1 cellular context compared by ENCODE assay signal in genomic region chr12:113064395-113065125, GRCh38.
TF ChIP-seq lines count a peak whose summit lies in the region.

No MANE protein-coding gene starts in this region.

TF ChIP-seq in liver, 16 proteins besides CTCF, POLR2A, EP300 and RAD21 (continued from another document):
- TF ChIP-seq ZBTB33 (IDR thresholded peaks at IDR 0.05) (no peak), GABPA (IDR thresholded peaks at IDR 0.05 in 1 of 2, conservative IDR thresholded peaks at IDR 0.05 in 1 of 2) (no peak), HNF4G (IDR thresholded peaks at IDR 0.05) (no peak), NR2F2 (IDR thresholded peaks at IDR 0.05) (no peak), REST (IDR thresholded peaks at IDR 0.05) (no peak), TAF1 (conservative IDR thresholded peaks at IDR 0.05) (no peak), EGR1 (IDR thresholded peaks at IDR 0.05; ENCODE audit: low read depth in 2 of 2) (no peak), ATF3 (IDR thresholded peaks at IDR 0.05) (no peak), FOXA1 (IDR thresholded peaks at IDR 0.05) (no peak), YY1 (IDR thresholded peaks at IDR 0.05) (no peak), MAX (IDR thresholded peaks at IDR 0.05) (no peak), HNF4A (conservative IDR thresholded peaks at IDR 0.05) (peak; percentile 62 to 82), RXRA (IDR thresholded peaks at IDR 0.05) (peak in 1 of 2 donors; percentile 47), SP1 (IDR thresholded peaks at IDR 0.05) (no peak)
